ENCODE assay signal across 8 cellular contexts in genomic region chr1:153355445-153356071, GRCh38. TPM values are rescaled to one million over a fixed set of nuclear protein-coding genes. Genes with fewer than 3 reads are reported as not detected.
A peak's percentile ranks its signal among the peaks of the same experiment; 100 is the strongest.
DNase-seq lines count a peak whose midpoint lies in the region; ATAC-seq, FAIRE-seq and TF ChIP-seq lines count a peak whose summit lies in the region.

No MANE protein-coding gene starts in this region.

- CTCF ChIA-PET in HepG2 (lab: Yijun Ruan, JAX; ENCODE audit: low intra/inter-chr PET ratio, low total read pairs), result interaction anchor here (2.0 kb wide), 1 partner anchor 139 kb away, joined by 8 read pairs; no protein-coding TSS in a partner anchor

- H3K9me3 ChIP-seq in HepG2 (ENCODE audit: low read length) (no peaks in the 10 kb centered on the region), upper lobe of right lung (no peaks in the 10 kb centered on the region)

- H3K27me3 ChIP-seq in bronchial epithelial cell (ENCODE audit: control insufficient read depth, insufficient read depth, low read length) (no peaks in the 10 kb centered on the region), HepG2 (ENCODE audit: control insufficient read depth in 1 of 2, insufficient read depth in 2 of 2, low read length in 2 of 2) (no peaks in the 10 kb centered on the region; a peak in 2 of 5 replicates), upper lobe of right lung (peaks cover 12% of the 10 kb centered on the region)

- DNase-seq in activated T-cell treated with anti-CD3 and anti-CD28 coated beads for 1 hour (ENCODE audit: low read depth) (peak; percentile 20), activated T-cell treated with anti-CD3 and anti-CD28 coated beads for 4 hours (no peak), MV-4-11 (lab: John Stamatoyannopoulos, UW) (peak; percentile 78), SK-MEL-5 (ENCODE audit: low read depth, low spot score) (peak; percentile 80), bronchial epithelial cell (ENCODE audit: low read depth) (peak; percentile 72), HepG2 (ENCODE audit: low spot score) (peak; percentile 27), upper lobe of right lung (peak; percentile 87)

- H3K36me3 ChIP-seq in bronchial epithelial cell (ENCODE audit: control insufficient read depth, insufficient read depth, low read length) (no peaks in the 10 kb centered on the region), HepG2 (replicated peaks in 1 of 2; ENCODE audit: control insufficient read depth in 1 of 2, insufficient read depth in 2 of 2, low read length in 2 of 2) (no peaks in the 10 kb centered on the region), upper lobe of right lung (no peaks in the 10 kb centered on the region)

- TF ChIP-seq CTCF in bronchial epithelial cell (IDR thresholded peaks at IDR 0.05; ENCODE audit: insufficient read depth, low read length, severe bottlenecking), result peak; percentile 94
- peak; percentile 81 for TF ChIP-seq CTCF in HepG2 (CRISPR knock-in tag; IDR thresholded peaks at IDR 0.05)
- peak; percentile 50 for TF ChIP-seq CTCF in upper lobe of right lung (IDR thresholded peaks at IDR 0.05)

- BruUV-seq in HepG2 (replicated peaks; lab: Mats Ljungman, UMichigan), result no TSS peak

- 15% methylated on average over 6 of the region's 10 CpGs for WGBS in HepG2 (ENCODE audit: low lambda C conversion rate)

- no peak overlapping the region for H3K9ac ChIP-seq in HepG2 (ENCODE audit: insufficient read depth, low read depth, low read length)

- intact Hi-C loops in HepG2 (cut with micrococcal nuclease; ENCODE audit: unreplicated experiment) (no loop called here), upper lobe of right lung (cut with DNase I) (no loop called here)

- POLR2A ChIA-PET in HepG2 (lab: Yijun Ruan, JAX), result no interaction called here

- TF ChIP-seq EP300 in HepG2 (IDR thresholded peaks at IDR 0.05; ENCODE audit: low read depth in 2 of 2, low read length in 2 of 2) (no peak), HepG2 (CRISPR knock-in tag; IDR thresholded peaks at IDR 0.05; ENCODE audit: borderline replicate concordance) (no peak)

- H3K4me3 ChIP-seq in bronchial epithelial cell (ENCODE audit: low read depth, low read length), result no peak overlapping the region
- no peak overlapping the region for H3K4me3 ChIP-seq in HepG2 (replicated peaks in 1 of 3; ENCODE audit: insufficient read depth in 1 of 3, low read depth in 2 of 3, low read length in 3 of 3)
- no peak overlapping the region for H3K4me3 ChIP-seq in upper lobe of right lung

- no peak for TF ChIP-seq POLR2A in HepG2 (IDR thresholded peaks at IDR 0.05; ENCODE audit: insufficient read depth in 1 of 2, low read depth in 2 of 2, low read length in 2 of 2)

- peaks cover 5% of the 10 kb centered on the region for H4K20me1 ChIP-seq in HepG2 (ENCODE audit: insufficient read depth, low read length)

- FAIRE-seq in bronchial epithelial cell (lab: Jason Lieb, UNC) (no peak), HepG2 (lab: Jason Lieb, UNC) (no peak)

- in situ Hi-C loops in SK-MEL-5 (cut with HindIII; ENCODE audit: low pct_unique_long_range_greater_than_20kb, low sequenced_read_pairs) (no loop called here), HepG2 (cut with HindIII; ENCODE audit: extremely low pct_ligation_motif_present, low pct_unique_long_range_greater_than_20kb) (no loop called here)

- H3K4me2 ChIP-seq in HepG2 (ENCODE audit: low read depth, low read length), result no peak overlapping the region

- no peak; the same call in 1 of the 2 replicates for TF ChIP-seq RAD21 in HepG2 (CRISPR knock-in tag; IDR thresholded peaks at IDR 0.05)

- H3K4me1 ChIP-seq in HepG2 (ENCODE audit: insufficient read depth, low read length) (0 out of 2 replicates have a peak, but pooled peaks cover 5% of the 10 kb centered on the region), upper lobe of right lung (peaks cover 17% of the 10 kb centered on the region)

- H2AFZ ChIP-seq in HepG2 (ENCODE audit: low read length), result no peak overlapping the region

- H3K27ac ChIP-seq in HepG2 (ENCODE audit: extremely low read length, insufficient read depth, low read length) (no peak overlapping the region), upper lobe of right lung (no peak overlapping the region)

- peak; percentile 84 for ATAC-seq in HepG2
- peak; percentile 82 for ATAC-seq in upper lobe of right lung
- no peak for ATAC-seq in HG03439 (IDR thresholded peaks at IDR 0.05; ENCODE audit: unreplicated experiment)

- H3K79me2 ChIP-seq in HepG2 (ENCODE audit: insufficient read depth, low read length), result no peaks in the 10 kb centered on the region

RNA-seq across cellular contexts. Expression of gene S100A9, which starts 2.1 kb away (rescaled TPM):
- not detected in 2 replicates for total RNA-seq in SK-MEL-5 (2014; rRNA removed; shearing (Covaris generic))
- polyA plus RNA-seq in SK-MEL-5 (2015; cell fraction: cytosol; rRNA removed), result 0.52 and 2.3 TPM in 2 replicates
- not detected in 2 replicates for polyA plus RNA-seq in SK-MEL-5 (2015; cell fraction: nucleus; rRNA removed)
- 735 and 3,796 TPM in 2 replicates for total RNA-seq in bronchial epithelial cell
- total RNA-seq in HepG2 (2016; rRNA removed; fragmentation: Illumina TruSeq; extraction: Trizol), result 0.31 and 1.1 TPM in 2 replicates
- total RNA-seq in HepG2 (2016; cell fraction: cytosol; rRNA removed; fragmentation: Illumina TruSeq; extraction: Trizol; ENCODE audit: low read depth), result not detected in 2 replicates
- 0.65 and 0.91 TPM in 2 replicates for total RNA-seq in HepG2 (2016; cell fraction: insoluble cytoplasmic fraction; rRNA removed; fragmentation: Illumina TruSeq; extraction: Trizol)
- not detected in 2 replicates for total RNA-seq in HepG2 (2016; cell fraction: membrane; rRNA removed; fragmentation: Illumina TruSeq; extraction: Trizol)
- not detected in 2 replicates for total RNA-seq in HepG2 (2016; cell fraction: nucleus; rRNA removed; fragmentation: Illumina TruSeq; extraction: Trizol)
- polyA plus RNA-seq in HepG2 (2011; rRNA removed), result 0.61 and 0.69 TPM in 2 replicates
- polyA plus RNA-seq in HepG2 (2011; cell fraction: cytosol; rRNA removed), result 0.43 and 1.1 TPM in 2 replicates
- not detected in 2 replicates for polyA plus RNA-seq in HepG2 (2011; cell fraction: nucleus; rRNA removed)
- polyA plus RNA-seq in HepG2 (2012), result not detected in 2 replicates
- 0.21 TPM in 1 of 2 replicates, not detected in the other for polyA plus RNA-seq in HepG2 (2016; cell fraction: cytosol; fragmentation: Illumina TruSeq; extraction: Trizol; ENCODE audit: low read depth)
- polyA plus RNA-seq in HepG2 (2016; cell fraction: insoluble cytoplasmic fraction; fragmentation: Illumina TruSeq; extraction: Trizol; ENCODE audit: low read depth), result 0.49 and 1.4 TPM in 2 replicates
- not detected in 2 replicates for polyA plus RNA-seq in HepG2 (2016; cell fraction: membrane; fragmentation: Illumina TruSeq; extraction: Trizol; ENCODE audit: low read depth)
- polyA plus RNA-seq in HepG2 (2016; cell fraction: nucleus; fragmentation: Illumina TruSeq; extraction: Trizol; ENCODE audit: insufficient read depth, low read depth), result not detected in 2 replicates
- not detected in 2 replicates for polyA minus RNA-seq in HepG2 (2011; rRNA and poly(A)+ RNA removed; ENCODE audit: low replicate concordance)
- not detected in 2 replicates for polyA minus RNA-seq in HepG2 (2011; cell fraction: cytosol; rRNA and poly(A)+ RNA removed)
- not detected in 2 replicates for polyA minus RNA-seq in HepG2 (2011; cell fraction: nucleus; rRNA and poly(A)+ RNA removed)
- total RNA-seq in upper lobe of right lung, result 418 TPM

RNA-seq across cellular contexts. Expression of gene PGLYRP4, which starts 6.9 kb away (rescaled TPM):
- total RNA-seq in SK-MEL-5 (2014; rRNA removed; shearing (Covaris generic)), result not detected in 2 replicates
- not detected in 2 replicates for polyA plus RNA-seq in SK-MEL-5 (2015; cell fraction: cytosol; rRNA removed)
- not detected in 2 replicates for polyA plus RNA-seq in SK-MEL-5 (2015; cell fraction: nucleus; rRNA removed)
- total RNA-seq in bronchial epithelial cell (2.0 TPM in 1 of 2 replicates, not detected in the other), HepG2 (2016; rRNA removed; fragmentation: Illumina TruSeq; extraction: Trizol) (not detected in 2 replicates), upper lobe of right lung (not detected)
- not detected in 2 replicates for total RNA-seq in HepG2 (2016; cell fraction: cytosol; rRNA removed; fragmentation: Illumina TruSeq; extraction: Trizol; ENCODE audit: low read depth)
- total RNA-seq in HepG2 (2016; cell fraction: insoluble cytoplasmic fraction; rRNA removed; fragmentation: Illumina TruSeq; extraction: Trizol), result not detected in 2 replicates
- total RNA-seq in HepG2 (2016; cell fraction: membrane; rRNA removed; fragmentation: Illumina TruSeq; extraction: Trizol), result not detected in 2 replicates
- not detected in 2 replicates for total RNA-seq in HepG2 (2016; cell fraction: nucleus; rRNA removed; fragmentation: Illumina TruSeq; extraction: Trizol)
- not detected in 2 replicates for polyA plus RNA-seq in HepG2 (2011; rRNA removed)
- polyA plus RNA-seq in HepG2 (2011; cell fraction: cytosol; rRNA removed), result not detected in 2 replicates
- polyA plus RNA-seq in HepG2 (2011; cell fraction: nucleus; rRNA removed), result not detected in 2 replicates
- polyA plus RNA-seq in HepG2 (2012), result not detected in 2 replicates
- not detected in 2 replicates for polyA plus RNA-seq in HepG2 (2016; cell fraction: cytosol; fragmentation: Illumina TruSeq; extraction: Trizol; ENCODE audit: low read depth)
- polyA plus RNA-seq in HepG2 (2016; cell fraction: insoluble cytoplasmic fraction; fragmentation: Illumina TruSeq; extraction: Trizol; ENCODE audit: low read depth), result not detected in 2 replicates
- polyA plus RNA-seq in HepG2 (2016; cell fraction: membrane; fragmentation: Illumina TruSeq; extraction: Trizol; ENCODE audit: low read depth), result not detected in 2 replicates
- not detected in 2 replicates for polyA plus RNA-seq in HepG2 (2016; cell fraction: nucleus; fragmentation: Illumina TruSeq; extraction: Trizol; ENCODE audit: insufficient read depth, low read depth)
- not detected in 2 replicates for polyA minus RNA-seq in HepG2 (2011; rRNA and poly(A)+ RNA removed; ENCODE audit: low replicate concordance)
- not detected in 2 replicates for polyA minus RNA-seq in HepG2 (2011; cell fraction: cytosol; rRNA and poly(A)+ RNA removed)
- polyA minus RNA-seq in HepG2 (2011; cell fraction: nucleus; rRNA and poly(A)+ RNA removed), result not detected in 2 replicates

RNA-seq across cellular contexts. Expression of gene S100A12, which starts 19.9 kb away (rescaled TPM):
- total RNA-seq in SK-MEL-5 (2014; rRNA removed; shearing (Covaris generic)), result not detected in 2 replicates
- polyA plus RNA-seq in SK-MEL-5 (2015; cell fraction: cytosol; rRNA removed), result not detected in 2 replicates
- polyA plus RNA-seq in SK-MEL-5 (2015; cell fraction: nucleus; rRNA removed), result not detected in 2 replicates
- total RNA-seq in bronchial epithelial cell, result 5.5 TPM in 1 of 2 replicates, not detected in the other
- total RNA-seq in HepG2 (2016; rRNA removed; fragmentation: Illumina TruSeq; extraction: Trizol), result not detected in 2 replicates
- total RNA-seq in HepG2 (2016; cell fraction: cytosol; rRNA removed; fragmentation: Illumina TruSeq; extraction: Trizol; ENCODE audit: low read depth), result not detected in 2 replicates
- total RNA-seq in HepG2 (2016; cell fraction: insoluble cytoplasmic fraction; rRNA removed; fragmentation: Illumina TruSeq; extraction: Trizol), result not detected in 2 replicates
- not detected in 2 replicates for total RNA-seq in HepG2 (2016; cell fraction: membrane; rRNA removed; fragmentation: Illumina TruSeq; extraction: Trizol)
- not detected in 2 replicates for total RNA-seq in HepG2 (2016; cell fraction: nucleus; rRNA removed; fragmentation: Illumina TruSeq; extraction: Trizol)
- not detected in 2 replicates for polyA plus RNA-seq in HepG2 (2011; rRNA removed)
- polyA plus RNA-seq in HepG2 (2011; cell fraction: cytosol; rRNA removed), result not detected in 2 replicates
- polyA plus RNA-seq in HepG2 (2011; cell fraction: nucleus; rRNA removed), result not detected in 2 replicates
- polyA plus RNA-seq in HepG2 (2012), result not detected in 2 replicates
- polyA plus RNA-seq in HepG2 (2016; cell fraction: cytosol; fragmentation: Illumina TruSeq; extraction: Trizol; ENCODE audit: low read depth), result not detected in 2 replicates
- polyA plus RNA-seq in HepG2 (2016; cell fraction: insoluble cytoplasmic fraction; fragmentation: Illumina TruSeq; extraction: Trizol; ENCODE audit: low read depth), result not detected in 2 replicates
- not detected in 2 replicates for polyA plus RNA-seq in HepG2 (2016; cell fraction: membrane; fragmentation: Illumina TruSeq; extraction: Trizol; ENCODE audit: low read depth)
- polyA plus RNA-seq in HepG2 (2016; cell fraction: nucleus; fragmentation: Illumina TruSeq; extraction: Trizol; ENCODE audit: insufficient read depth, low read depth), result not detected in 2 replicates
- not detected in 2 replicates for polyA minus RNA-seq in HepG2 (2011; rRNA and poly(A)+ RNA removed; ENCODE audit: low replicate concordance)
- polyA minus RNA-seq in HepG2 (2011; cell fraction: cytosol; rRNA and poly(A)+ RNA removed), result not detected in 2 replicates
- not detected in 2 replicates for polyA minus RNA-seq in HepG2 (2011; cell fraction: nucleus; rRNA and poly(A)+ RNA removed)
- total RNA-seq in upper lobe of right lung, result 22.8 TPM

RNA-seq across cellular contexts. Expression of gene S100A8, which starts 35.3 kb away (rescaled TPM):
- not detected in 2 replicates for total RNA-seq in SK-MEL-5 (2014; rRNA removed; shearing (Covaris generic))
- not detected in 2 replicates for polyA plus RNA-seq in SK-MEL-5 (2015; cell fraction: cytosol; rRNA removed)
- not detected in 2 replicates for polyA plus RNA-seq in SK-MEL-5 (2015; cell fraction: nucleus; rRNA removed)
- total RNA-seq in bronchial epithelial cell (50.0 and 551 TPM in 2 replicates), HepG2 (2016; rRNA removed; fragmentation: Illumina TruSeq; extraction: Trizol) (not detected in 2 replicates), upper lobe of right lung (266 TPM)
- total RNA-seq in HepG2 (2016; cell fraction: cytosol; rRNA removed; fragmentation: Illumina TruSeq; extraction: Trizol; ENCODE audit: low read depth), result not detected in 2 replicates
- not detected in 2 replicates for total RNA-seq in HepG2 (2016; cell fraction: insoluble cytoplasmic fraction; rRNA removed; fragmentation: Illumina TruSeq; extraction: Trizol)
- not detected in 2 replicates for total RNA-seq in HepG2 (2016; cell fraction: membrane; rRNA removed; fragmentation: Illumina TruSeq; extraction: Trizol)
- total RNA-seq in HepG2 (2016; cell fraction: nucleus; rRNA removed; fragmentation: Illumina TruSeq; extraction: Trizol), result not detected in 2 replicates
- polyA plus RNA-seq in HepG2 (2011; rRNA removed), result not detected in 2 replicates
- not detected in 2 replicates for polyA plus RNA-seq in HepG2 (2011; cell fraction: cytosol; rRNA removed)
- not detected in 2 replicates for polyA plus RNA-seq in HepG2 (2011; cell fraction: nucleus; rRNA removed)
- polyA plus RNA-seq in HepG2 (2012), result not detected in 2 replicates
- polyA plus RNA-seq in HepG2 (2016; cell fraction: cytosol; fragmentation: Illumina TruSeq; extraction: Trizol; ENCODE audit: low read depth), result not detected in 2 replicates
- polyA plus RNA-seq in HepG2 (2016; cell fraction: insoluble cytoplasmic fraction; fragmentation: Illumina TruSeq; extraction: Trizol; ENCODE audit: low read depth), result not detected in 2 replicates
- not detected in 2 replicates for polyA plus RNA-seq in HepG2 (2016; cell fraction: membrane; fragmentation: Illumina TruSeq; extraction: Trizol; ENCODE audit: low read depth)
- polyA plus RNA-seq in HepG2 (2016; cell fraction: nucleus; fragmentation: Illumina TruSeq; extraction: Trizol; ENCODE audit: insufficient read depth, low read depth), result not detected in 2 replicates
- not detected in 2 replicates for polyA minus RNA-seq in HepG2 (2011; rRNA and poly(A)+ RNA removed; ENCODE audit: low replicate concordance)
- not detected in 2 replicates for polyA minus RNA-seq in HepG2 (2011; cell fraction: cytosol; rRNA and poly(A)+ RNA removed)
- not detected in 2 replicates for polyA minus RNA-seq in HepG2 (2011; cell fraction: nucleus; rRNA and poly(A)+ RNA removed)

RNA-seq across cellular contexts. Expression of gene PGLYRP3, which starts 42.8 kb away (rescaled TPM):
- not detected in 2 replicates for total RNA-seq in SK-MEL-5 (2014; rRNA removed; shearing (Covaris generic))
- not detected in 2 replicates for polyA plus RNA-seq in SK-MEL-5 (2015; cell fraction: cytosol; rRNA removed)
- not detected in 2 replicates for polyA plus RNA-seq in SK-MEL-5 (2015; cell fraction: nucleus; rRNA removed)
- total RNA-seq in bronchial epithelial cell, result 0.53 and 4.6 TPM in 2 replicates
- not detected in 2 replicates for total RNA-seq in HepG2 (2016; rRNA removed; fragmentation: Illumina TruSeq; extraction: Trizol)
- not detected in 2 replicates for total RNA-seq in HepG2 (2016; cell fraction: cytosol; rRNA removed; fragmentation: Illumina TruSeq; extraction: Trizol; ENCODE audit: low read depth)
- total RNA-seq in HepG2 (2016; cell fraction: insoluble cytoplasmic fraction; rRNA removed; fragmentation: Illumina TruSeq; extraction: Trizol), result not detected in 2 replicates
- total RNA-seq in HepG2 (2016; cell fraction: membrane; rRNA removed; fragmentation: Illumina TruSeq; extraction: Trizol), result not detected in 2 replicates
- total RNA-seq in HepG2 (2016; cell fraction: nucleus; rRNA removed; fragmentation: Illumina TruSeq; extraction: Trizol), result not detected in 2 replicates
- polyA plus RNA-seq in HepG2 (2011; rRNA removed), result not detected in 2 replicates
- polyA plus RNA-seq in HepG2 (2011; cell fraction: cytosol; rRNA removed), result not detected in 2 replicates
- polyA plus RNA-seq in HepG2 (2011; cell fraction: nucleus; rRNA removed), result not detected in 2 replicates
- not detected in 2 replicates for polyA plus RNA-seq in HepG2 (2012)
- not detected in 2 replicates for polyA plus RNA-seq in HepG2 (2016; cell fraction: cytosol; fragmentation: Illumina TruSeq; extraction: Trizol; ENCODE audit: low read depth)
- polyA plus RNA-seq in HepG2 (2016; cell fraction: insoluble cytoplasmic fraction; fragmentation: Illumina TruSeq; extraction: Trizol; ENCODE audit: low read depth), result not detected in 2 replicates
- not detected in 2 replicates for polyA plus RNA-seq in HepG2 (2016; cell fraction: membrane; fragmentation: Illumina TruSeq; extraction: Trizol; ENCODE audit: low read depth)
- polyA plus RNA-seq in HepG2 (2016; cell fraction: nucleus; fragmentation: Illumina TruSeq; extraction: Trizol; ENCODE audit: insufficient read depth, low read depth), result not detected in 2 replicates
- not detected in 2 replicates for polyA minus RNA-seq in HepG2 (2011; rRNA and poly(A)+ RNA removed; ENCODE audit: low replicate concordance)
- not detected in 2 replicates for polyA minus RNA-seq in HepG2 (2011; cell fraction: cytosol; rRNA and poly(A)+ RNA removed)
- not detected in 2 replicates for polyA minus RNA-seq in HepG2 (2011; cell fraction: nucleus; rRNA and poly(A)+ RNA removed)
- total RNA-seq in upper lobe of right lung, result not detected

Comparison
In these comparisons a context has a peak if more than half of its experiments do, and no peak if none do; other contexts are left out.
1. RNA of gene S100A9, which starts 2.1 kb away (total RNA-seq): 735 to 3,796 TPM in bronchial epithelial cell and 418 TPM in upper lobe of right lung (single experiment); 0.31 to 1.1 TPM in HepG2 and not detected in SK-MEL-5; every median in the first group is over 100 times any median in the second.
2. Peak in every context shown above with its lines, with median percentiles within 50 percentile points of each other: CTCF ChIP-seq.